ENCODE assay signal across 15 cellular contexts in genomic region chrX:2626750-2627149, GRCh38.
DNase-seq lines count a peak whose midpoint lies in the region; ATAC-seq, FAIRE-seq and TF ChIP-seq lines count a peak whose summit lies in the region.
"Had no signal": no experiment of that assay in that cellular context is flagged by ENCODE, and none has a peak within 500 bp of the region (broad histone marks: within the 10 kb centered on the region; RNA-seq: fewer than 3 reads in every experiment).

No MANE protein-coding gene starts in this region.

- intact Hi-C loops in activated CD8-positive, alpha-beta T cell treated with anti-CD3 and anti-CD28 coated beads for 36 hours (cut with micrococcal nuclease): loop anchor here (10.0 kb wide), 1 partner anchor 972 kb away; no protein-coding TSS in a partner anchor
- intact Hi-C loops in K562 (cut with micrococcal nuclease): loop anchor here (1.0 kb wide), 1 partner anchor 978 kb away; no protein-coding TSS in a partner anchor

- TF ChIP-seq EP300 in K562 (IDR thresholded peaks at IDR 0.05; ENCODE audit: low read length): no peak

- no peaks in the 10 kb centered on the region for H3K27me3 ChIP-seq in K562 (ENCODE audit: control insufficient read depth in 2 of 2, insufficient read depth in 2 of 2, low read length in 2 of 2)
- H3K27me3 ChIP-seq: BLaER1 had no signal

- no peak for TF ChIP-seq POLR2A in K562 (conservative IDR thresholded peaks at IDR 0.05)

- no peak for FAIRE-seq in K562 (lab: Jason Lieb, UNC)
- FAIRE-seq: H54 had no signal

- no peak for ATAC-seq in activated CD8-positive, alpha-beta T cell treated with anti-CD3 and anti-CD28 coated beads, Interleukin-2, amount 10 ng/mL, durations not matched to agents 7 days and 5 days
- no peak for ATAC-seq in activated CD8-positive, alpha-beta T cell treated with anti-CD3 and anti-CD28 coated beads for 36 hours
- ATAC-seq in K562 (no peak), HG03108 (IDR thresholded peaks at IDR 0.05; ENCODE audit: unreplicated experiment) (no peak)

- H3K36me3 ChIP-seq in K562 (ENCODE audit: control insufficient read depth, insufficient read depth, low read length): peaks cover 25% of the 10 kb centered on the region; the same call in 2 of the 3 replicates

- no peak overlapping the region for H3K4me2 ChIP-seq in K562 (ENCODE audit: insufficient read depth, low read length)
- H3K4me2 ChIP-seq: BLaER1 had no signal

- no peak overlapping the region for H2AFZ ChIP-seq in K562 (ENCODE audit: low read depth, low read length)

- H3K79me2 ChIP-seq in K562 (ENCODE audit: control insufficient read depth, insufficient read depth, low read length): no peaks in the 10 kb centered on the region

- no peak overlapping the region for H3K4me3 ChIP-seq in K562
- H3K4me3 ChIP-seq: BLaER1 had no signal

- no peak overlapping the region for H3K27ac ChIP-seq in K562 (ENCODE audit: extremely low read depth, low read depth, low read length)
- H3K27ac ChIP-seq: 22Rv1, BLaER1, HL-60 had no signal

- in situ Hi-C loops in K562 (cut with MboI): no loop called here

- peak; percentile 18 for DNase-seq in activated CD8-positive, alpha-beta T cell treated with anti-CD3 and anti-CD28 coated beads, Interleukin-2, amount 10 ng/mL, durations not matched to agents 7 days and 5 days
- no peak for DNase-seq in activated CD8-positive, alpha-beta T cell treated with anti-CD3 and anti-CD28 coated beads for 36 hours
- no peak for DNase-seq in HFFc6
- no peak for DNase-seq in K562 (ENCODE audit: extremely low read depth in 1 of 4, low spot score in 3 of 4)
- no peak for DNase-seq in neural crest cell (ENCODE audit: low read depth, low spot score)
- DNase-seq in SHP77 (lab: John Stamatoyannopoulos, UW): no peak
- no peak for DNase-seq in GDM1 (lab: John Stamatoyannopoulos, UW)
- DNase-seq: GF-D8 had no signal

- H3K9me3 Mint-ChIP-seq in activated CD8-positive, alpha-beta T cell treated with anti-CD3 and anti-CD28 coated beads, Interleukin-2, amount 10 ng/mL, durations not matched to agents 7 days and 5 days (ENCODE audit: insufficient read depth): peaks cover 28% of the 10 kb centered on the region
- H3K9me3 Mint-ChIP-seq in activated CD8-positive, alpha-beta T cell treated with anti-CD3 and anti-CD28 coated beads for 36 hours: peaks cover 33% of the 10 kb centered on the region
- H3K9me3 Mint-ChIP-seq in HFFc6: 0 out of 2 replicates have a peak, but pooled peaks cover 3% of the 10 kb centered on the region
- H3K9me3 Mint-ChIP-seq in neural crest cell: peaks cover 20% of the 10 kb centered on the region

- POLR2A ChIA-PET in activated CD8-positive, alpha-beta T cell treated with anti-CD3 and anti-CD28 coated beads, Interleukin-2, amount 10 ng/mL, durations not matched to agents 7 days and 5 days (lab: Charles Lee): no interaction called here
- POLR2A ChIA-PET in activated CD8-positive, alpha-beta T cell treated with anti-CD3 and anti-CD28 coated beads for 36 hours (lab: Charles Lee): no interaction called here
- POLR2A ChIA-PET in K562 (lab: Yijun Ruan, JAX): no interaction called here

- TF ChIP-seq CTCF in activated CD8-positive, alpha-beta T cell treated with anti-CD3 and anti-CD28 coated beads for 36 hours (IDR thresholded peaks at IDR 0.05): no peak
- no peak for TF ChIP-seq CTCF in HFFc6 (IDR thresholded peaks at IDR 0.05)
- no peak for TF ChIP-seq CTCF in K562 (IDR thresholded peaks at IDR 0.05 in 2 of 3, conservative IDR thresholded peaks at IDR 0.05 in 1 of 3; ENCODE audit: insufficient read depth in 2 of 3, low read depth in 1 of 3, low read length in 3 of 3)
- TF ChIP-seq CTCF in neural crest cell (conservative IDR thresholded peaks at IDR 0.05): no peak

- H4K20me1 ChIP-seq in K562 (replicated peaks; ENCODE audit: control insufficient read depth, insufficient read depth, low read length): no peaks in the 10 kb centered on the region
- H4K20me1 ChIP-seq: BLaER1 had no signal

- H3K9me1 ChIP-seq in K562 (ENCODE audit: control insufficient read depth, insufficient read depth, low read length): no peaks in the 10 kb centered on the region

- no peak overlapping the region for H3K4me3 Mint-ChIP-seq in activated CD8-positive, alpha-beta T cell treated with anti-CD3 and anti-CD28 coated beads, Interleukin-2, amount 10 ng/mL, durations not matched to agents 7 days and 5 days
- H3K4me3 Mint-ChIP-seq in activated CD8-positive, alpha-beta T cell treated with anti-CD3 and anti-CD28 coated beads for 36 hours: no peak overlapping the region
- no peak overlapping the region for H3K4me3 Mint-ChIP-seq in HFFc6
- H3K4me3 Mint-ChIP-seq in neural crest cell: no peak overlapping the region

- peaks cover 86% of the 10 kb centered on the region for H3K36me3 Mint-ChIP-seq in activated CD8-positive, alpha-beta T cell treated with anti-CD3 and anti-CD28 coated beads, Interleukin-2, amount 10 ng/mL, durations not matched to agents 7 days and 5 days (ENCODE audit: low read depth)
- H3K36me3 Mint-ChIP-seq in activated CD8-positive, alpha-beta T cell treated with anti-CD3 and anti-CD28 coated beads for 36 hours (ENCODE audit: low read depth): peaks cover 82% of the 10 kb centered on the region
- peaks cover 75% of the 10 kb centered on the region for H3K36me3 Mint-ChIP-seq in HFFc6 (ENCODE audit: low read depth)
- peaks cover 42% of the 10 kb centered on the region for H3K36me3 Mint-ChIP-seq in neural crest cell (ENCODE audit: low read depth)

- H3K9me3 ChIP-seq in K562 (replicated peaks; ENCODE audit: control insufficient read depth, insufficient read depth, low read depth, low read length): peaks cover 23% of the 10 kb centered on the region

- CTCF ChIA-PET in activated CD8-positive, alpha-beta T cell treated with anti-CD3 and anti-CD28 coated beads, Interleukin-2, amount 10 ng/mL, durations not matched to agents 7 days and 5 days (lab: Charles Lee): no interaction called here
- CTCF ChIA-PET in activated CD8-positive, alpha-beta T cell treated with anti-CD3 and anti-CD28 coated beads for 36 hours (lab: Charles Lee): no interaction called here
- CTCF ChIA-PET in K562 (lab: Yijun Ruan, JAX; ENCODE audit: low intra/inter-chr PET ratio): no interaction called here

- no TSS peak for BruUV-seq in K562 (replicated peaks; lab: Mats Ljungman, UMichigan)

- H3K9ac ChIP-seq in K562 (ENCODE audit: insufficient read depth in 1 of 2, low read depth in 2 of 2, low read length in 2 of 2): no peak overlapping the region
- H3K9ac ChIP-seq: BLaER1 had no signal

- H3K4me1 Mint-ChIP-seq in activated CD8-positive, alpha-beta T cell treated with anti-CD3 and anti-CD28 coated beads, Interleukin-2, amount 10 ng/mL, durations not matched to agents 7 days and 5 days (ENCODE audit: low read depth): peaks cover 47% of the 10 kb centered on the region
- H3K4me1 Mint-ChIP-seq in activated CD8-positive, alpha-beta T cell treated with anti-CD3 and anti-CD28 coated beads for 36 hours (ENCODE audit: low read depth): peaks cover 43% of the 10 kb centered on the region
- H3K4me1 Mint-ChIP-seq in HFFc6 (ENCODE audit: low read depth): peaks cover 12% of the 10 kb centered on the region
- H3K4me1 Mint-ChIP-seq in neural crest cell: no peaks in the 10 kb centered on the region

- no peaks in the 10 kb centered on the region for H3K4me1 ChIP-seq in K562 (replicated peaks in 1 of 2; ENCODE audit: control insufficient read depth in 2 of 2, insufficient read depth in 2 of 2, low read length in 2 of 2)
- H3K4me1 ChIP-seq: Caco-2 had no signal

- TF ChIP-seq RAD21 in K562 (CRISPR knock-in tag; conservative IDR thresholded peaks at IDR 0.05 in 1 of 2, IDR thresholded peaks at IDR 0.05 in 1 of 2): no peak

- H3K27me3 Mint-ChIP-seq in activated CD8-positive, alpha-beta T cell treated with anti-CD3 and anti-CD28 coated beads, Interleukin-2, amount 10 ng/mL, durations not matched to agents 7 days and 5 days (ENCODE audit: low read depth): no peaks in the 10 kb centered on the region
- no peaks in the 10 kb centered on the region for H3K27me3 Mint-ChIP-seq in activated CD8-positive, alpha-beta T cell treated with anti-CD3 and anti-CD28 coated beads for 36 hours
- no peaks in the 10 kb centered on the region; the same call in 1 of the 2 replicates for H3K27me3 Mint-ChIP-seq in HFFc6 (ENCODE audit: insufficient read depth)
- no peaks in the 10 kb centered on the region for H3K27me3 Mint-ChIP-seq in neural crest cell (ENCODE audit: low read depth)
- H3K27me3 Mint-ChIP-seq: CD8-positive, alpha-beta memory T cell had no signal

- H3K27ac Mint-ChIP-seq in activated CD8-positive, alpha-beta T cell treated with anti-CD3 and anti-CD28 coated beads, Interleukin-2, amount 10 ng/mL, durations not matched to agents 7 days and 5 days: no peak overlapping the region
- H3K27ac Mint-ChIP-seq in activated CD8-positive, alpha-beta T cell treated with anti-CD3 and anti-CD28 coated beads for 36 hours: no peak overlapping the region
- H3K27ac Mint-ChIP-seq in HFFc6: 0 out of 2 replicates have a peak overlapping the region, but pooled peaks have one; percentile 0
- peak overlapping the region; percentile 63 for H3K27ac Mint-ChIP-seq in neural crest cell (ENCODE audit: unreplicated experiment)

- WGBS in K562 (ENCODE audit: insufficient coverage, low coverage, missing lambda C conversion rate): 79% methylated on average over 2 of the region's 2 CpGs

TF ChIP-seq in K562, 482 proteins besides CTCF, POLR2A, EP300 and RAD21:
- no peak for TF ChIP-seq CREB1 (IDR thresholded peaks at IDR 0.05)
- no peak for TF ChIP-seq CREB1 (CRISPR knock-in tag; IDR thresholded peaks at IDR 0.05)
- no peak for TF ChIP-seq MTF1 (CRISPR knock-in tag; IDR thresholded peaks at IDR 0.05; ENCODE audit: borderline replicate concordance)
- no peak for TF ChIP-seq ERF (CRISPR knock-in tag; IDR thresholded peaks at IDR 0.05)
- no peak for TF ChIP-seq RB1 (IDR thresholded peaks at IDR 0.05; ENCODE audit: low read depth)
- peak; percentile 70 for TF ChIP-seq RBM25 (IDR thresholded peaks at IDR 0.05; ENCODE audit: low read depth, low read length, severe bottlenecking)
- no peak for TF ChIP-seq HDGF (IDR thresholded peaks at IDR 0.05)
- no peak for TF ChIP-seq ZNF695 (CRISPR knock-in tag; IDR thresholded peaks at IDR 0.05)
- no peak for TF ChIP-seq HES1 (IDR thresholded peaks at IDR 0.05; ENCODE audit: low read depth)
TF ChIP-seq in K562: peak in this region for 1.

Comparison
In these comparisons a context has a peak if more than half of its experiments do, and no peak if none do; other contexts are left out.
1. H3K27ac Mint-ChIP-seq: peak in HFFc6 (single experiment) and neural crest cell (single experiment); none in activated CD8-positive, alpha-beta T cell treated with anti-CD3 and anti-CD28 coated beads, Interleukin-2, amount 10 ng/mL, durations not matched to agents 7 days and 5 days (single experiment) and activated CD8-positive, alpha-beta T cell treated with anti-CD3 and anti-CD28 coated beads for 36 hours (single experiment).